ENCODE assay signal across 14 cellular contexts in the genomic region with DNA sequence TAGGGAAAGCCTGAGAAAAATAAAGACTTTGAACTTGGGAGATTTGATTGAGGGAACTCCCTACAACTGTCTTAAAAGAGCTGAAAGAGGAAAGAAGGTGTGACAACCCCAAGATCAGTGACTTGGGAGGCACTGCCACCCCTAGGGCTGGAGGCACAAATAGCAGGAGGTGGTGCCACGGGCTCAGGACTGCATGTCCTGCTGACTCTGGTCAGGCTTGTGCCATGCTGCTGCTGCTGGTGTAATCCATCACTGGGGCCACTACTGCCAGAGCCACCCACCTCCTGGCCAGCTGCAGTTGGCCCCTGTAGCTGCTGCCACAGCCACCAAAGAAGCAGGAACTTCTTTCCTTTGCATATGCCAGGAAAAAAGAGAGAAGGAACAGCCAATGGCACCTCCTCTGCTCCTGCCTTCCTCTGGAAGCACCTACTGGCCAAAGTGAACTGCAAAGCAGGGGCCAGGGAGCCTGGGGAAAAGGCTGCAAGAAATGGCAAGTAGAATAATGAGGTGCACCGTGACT.
DNase-seq lines count a peak whose midpoint lies in the region; ATAC-seq and TF ChIP-seq lines count a peak whose summit lies in the region.
"Had no signal": no experiment of that assay in that cellular context is flagged by ENCODE, and none has a peak within 500 bp of the region (broad histone marks: within the 10 kb centered on the region; RNA-seq: fewer than 3 reads in every experiment).

No MANE protein-coding gene starts in this region.

- no peaks in the 10 kb centered on the region for H3K36me3 Mint-ChIP-seq in type B pancreatic cell
- H3K36me3 Mint-ChIP-seq: CD4-positive, CD25-positive, alpha-beta regulatory T cell had no signal

- H3K4me3 Mint-ChIP-seq in type B pancreatic cell = no peak overlapping the region
- H3K4me3 Mint-ChIP-seq: CD4-positive, CD25-positive, alpha-beta regulatory T cell; CD8-positive, alpha-beta memory T cell; IgD-negative memory B cell had no signal

- TF ChIP-seq CTCF in type B pancreatic cell (conservative IDR thresholded peaks at IDR 0.05) (no peak), omental fat pad (IDR thresholded peaks at IDR 0.05) (no peak)

- ATAC-seq in left lobe of liver (no peak), omental fat pad (ENCODE audit: low FRiP score) (no peak)
- ATAC-seq: HepG2 had no signal

- H3K9me3 Mint-ChIP-seq in type B pancreatic cell = no peaks in the 10 kb centered on the region

- DNase-seq in ecto neural progenitor cell (ENCODE audit: low spot score) (peak; percentile 31), left lobe of liver (ENCODE audit: low spot score) (peak; percentile 19), type B pancreatic cell (ENCODE audit: extremely low spot score, unreplicated experiment) (peak; percentile 58), COR-L47 (lab: John Stamatoyannopoulos, UW) (no peak), omental fat pad (ENCODE audit: low spot score) (no peak)
- no peak for DNase-seq in stimulated activated CD4-positive, alpha-beta T cell treated with anti-CD3 and anti-CD28 coated beads, Interleukin-12 subunit alpha, Interleukin-12 subunit beta, amount 100 ng/mL, for 4 hours
- DNase-seq: ACHN; C1 segment of cervical spinal cord; Caco-2; CD4-positive, CD25-positive, alpha-beta regulatory T cell; CD8-positive, alpha-beta memory T cell; GOT3 had no signal

- peaks cover 37% of the 10 kb centered on the region for H3K27me3 Mint-ChIP-seq in type B pancreatic cell

- H3K4me1 Mint-ChIP-seq in type B pancreatic cell (ENCODE audit: unreplicated experiment) = peaks cover 13% of the 10 kb centered on the region
- H3K4me1 Mint-ChIP-seq: CD4-positive, CD25-positive, alpha-beta regulatory T cell; CD8-positive, alpha-beta memory T cell had no signal

- H3K27ac Mint-ChIP-seq in type B pancreatic cell = no peak overlapping the region
- H3K27ac Mint-ChIP-seq: CD4-positive, CD25-positive, alpha-beta regulatory T cell; CD8-positive, alpha-beta memory T cell; IgD-negative memory B cell had no signal

Comparison
In these comparisons a context has a peak if more than half of its experiments do, and no peak if none do; other contexts are left out.
1. DNase-seq: peak in ecto neural progenitor cell (single experiment), left lobe of liver (single experiment) and type B pancreatic cell (single experiment); none in COR-L47 (single experiment), stimulated activated CD4-positive, alpha-beta T cell treated with anti-CD3 and anti-CD28 coated beads, Interleukin-12 subunit alpha, Interleukin-12 subunit beta, amount 100 ng/mL, for 4 hours (single experiment) and omental fat pad (single experiment).